Comparison of ENCODE assay signal across 8 cellular contexts in the genomic region with DNA sequence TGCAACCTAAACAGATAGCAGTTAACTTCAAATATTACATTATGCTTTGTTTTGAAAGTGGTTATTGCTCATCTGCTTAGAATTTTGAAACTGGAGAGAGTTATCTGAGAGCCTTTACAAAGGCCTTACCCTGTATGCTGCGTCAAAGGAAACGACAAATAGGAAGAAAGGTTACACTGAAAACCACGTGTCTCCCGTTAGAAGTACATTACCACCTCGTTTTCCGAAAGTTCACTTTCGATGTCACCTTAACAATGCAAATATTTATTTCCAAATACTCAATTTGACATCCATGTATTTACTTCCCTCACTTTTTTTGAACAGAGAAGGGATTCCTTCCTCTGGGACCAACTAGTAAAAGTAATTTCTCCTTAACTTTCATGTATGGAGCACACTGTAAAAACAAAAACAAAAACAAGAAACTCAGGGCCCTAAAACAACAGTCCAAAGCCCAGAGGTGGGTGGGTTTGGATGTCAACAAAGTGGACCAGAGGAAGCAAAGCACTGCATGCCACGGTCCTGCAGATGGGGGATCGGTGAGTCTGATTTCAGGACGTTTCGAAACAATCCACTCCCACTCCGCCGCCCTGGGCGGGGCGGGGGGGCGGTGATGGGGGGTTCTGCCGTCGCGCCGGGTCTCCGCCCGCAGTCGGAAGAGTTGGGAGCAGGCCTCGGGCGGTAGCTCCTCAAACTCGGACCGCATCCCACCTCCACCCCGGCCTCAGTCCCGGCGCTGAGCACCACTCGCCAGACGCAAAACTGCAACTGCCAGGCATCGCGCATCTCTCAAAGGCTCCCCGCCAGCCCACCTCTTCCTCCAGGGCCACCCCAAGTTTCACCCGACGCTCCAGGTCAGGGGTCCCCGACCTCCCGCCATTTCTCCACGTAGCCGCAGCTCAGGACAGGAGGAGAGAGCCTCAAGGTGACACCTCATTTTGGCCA. TPM values are rescaled to one million over a fixed set of nuclear protein-coding genes. Genes with fewer than 3 reads are reported as not detected.
DNase-seq lines count a peak whose midpoint lies in the region; ATAC-seq, FAIRE-seq and TF ChIP-seq lines count a peak whose summit lies in the region.

No MANE protein-coding gene starts in this region.

- peak overlapping the region; percentile 79 for H2AFZ ChIP-seq in neuron (ENCODE audit: low read depth, low read length)

- H3K9me3 ChIP-seq in neuron (ENCODE audit: low read length) (no peaks in the 10 kb centered on the region), tibial artery (no peaks in the 10 kb centered on the region)

- ATAC-seq in GM18867 (IDR thresholded peaks at IDR 0.05; ENCODE audit: unreplicated experiment) (peak; percentile 20), HG03342 (IDR thresholded peaks at IDR 0.05; ENCODE audit: unreplicated experiment) (peak; percentile 10), foreskin keratinocyte (peak; percentile 0)

- H3K27me3 ChIP-seq in foreskin keratinocyte (no peaks in the 10 kb centered on the region), neuron (ENCODE audit: insufficient read depth, low read length) (no peaks in the 10 kb centered on the region), tibial artery (no peaks in the 10 kb centered on the region)

- TF ChIP-seq CTCF in AG09309 (IDR thresholded peaks at IDR 0.05; ENCODE audit: control insufficient read depth, insufficient read depth, low read depth, low read length, missing control alignments) = no peak
- no peak for TF ChIP-seq CTCF in foreskin keratinocyte (conservative IDR thresholded peaks at IDR 0.05)
- TF ChIP-seq CTCF in tibial artery (IDR thresholded peaks at IDR 0.05) = no peak

- no peak for DNase-seq in AG09309 (ENCODE audit: low read depth)
- peak; percentile 29 for DNase-seq in RCC 7860 (ENCODE audit: low spot score)
- DNase-seq in activated gamma-delta T cell treated with Interleukin-2 at 50 U/mL for 16 hours = peak; percentile 52
- peak in 1 of 2 donors; percentile 56 for DNase-seq in foreskin keratinocyte
- peak; percentile 52 to 81 for DNase-seq in tibial artery

- intact Hi-C loops in tibial artery (cut with DNase I; ENCODE audit: low total_unique reads) = loop anchor here (5.0 kb wide), 2 partner anchors 201 to 404 kb away; partner anchors contain the start of gene DESI2

- H3K27ac ChIP-seq in foreskin keratinocyte (peak overlapping the region; percentile 86), tibial artery (peak overlapping the region; percentile 92 to 98)

- H3K36me3 ChIP-seq in neuron (ENCODE audit: insufficient read depth, low read length) (peaks cover 2% of the 10 kb centered on the region), tibial artery (no peaks in the 10 kb centered on the region)

- FAIRE-seq in RCC 7860 (lab: Jason Lieb, UNC) = no peak

- H3K4me3 ChIP-seq in AG09309 (ENCODE audit: control insufficient read depth, low read depth, low read length) (peak overlapping the region; percentile 93), neuron (ENCODE audit: low read length) (peak overlapping the region; percentile 95), tibial artery (peak overlapping the region; percentile 84 to 96)

- H3K4me1 ChIP-seq in foreskin keratinocyte (peaks cover 28% of the 10 kb centered on the region), neuron (ENCODE audit: insufficient read depth, low read length) (peaks cover 23% of the 10 kb centered on the region), tibial artery (peaks cover 0 to 46% (median 26%) of the 10 kb centered on the region in 4 donors)

RNA-seq across cellular contexts. Expression of gene ADSS2, which starts 0.8 kb away (rescaled TPM):
- 38.6 and 42.8 TPM in 2 replicates for total RNA-seq in foreskin keratinocyte
- polyA plus RNA-seq in foreskin keratinocyte = 19.3 and 25.0 TPM in 2 replicates

RNA-seq across cellular contexts. Expression of gene CATSPERE, which starts 10.2 kb away (rescaled TPM):
- 0.07 and 0.21 TPM in 2 replicates for total RNA-seq in foreskin keratinocyte
- polyA plus RNA-seq in foreskin keratinocyte = 0.07 and 0.09 TPM in 2 replicates
